9 cellular contexts compared by ENCODE assay signal in the genomic region with DNA sequence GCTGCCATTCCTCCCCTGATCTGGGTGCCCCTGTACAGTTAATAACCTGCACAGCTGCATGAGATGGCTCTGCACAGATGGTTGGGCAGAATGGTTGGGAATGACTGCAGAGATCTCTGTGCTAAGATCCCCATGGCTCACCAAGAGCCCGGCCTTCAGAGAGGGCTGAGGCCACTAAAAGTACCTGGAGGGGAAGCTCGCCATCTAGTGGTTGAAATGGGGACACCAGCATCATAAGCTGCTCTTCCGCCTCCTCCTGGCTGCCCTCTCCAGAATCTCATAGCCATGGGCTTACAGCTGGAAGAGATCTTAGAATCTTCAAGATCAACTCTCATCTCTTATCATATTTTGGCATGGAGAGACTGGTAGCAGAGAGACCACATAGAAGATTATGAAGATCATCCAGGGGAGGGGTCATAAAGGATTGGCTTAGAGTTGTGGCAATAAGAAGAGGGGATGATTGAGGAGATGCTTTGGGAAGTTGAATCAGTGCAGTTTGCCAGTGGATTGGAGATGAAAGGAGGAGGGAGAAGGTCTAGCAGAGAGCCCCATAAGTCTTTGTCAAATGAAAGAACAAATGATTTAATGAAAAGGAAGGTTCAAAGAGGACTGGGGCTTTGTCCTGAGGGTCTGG.
DNase-seq lines count a peak whose midpoint lies in the region; ATAC-seq lines count a peak whose summit lies in the region.
"Had no signal": no experiment of that assay in that cellular context is flagged by ENCODE, and none has a peak within 500 bp of the region (broad histone marks: within the 10 kb centered on the region; RNA-seq: fewer than 3 reads in every experiment).

No MANE protein-coding gene starts in this region.

- H3K27me3 Mint-ChIP-seq in memory B cell = peaks cover 14% of the 10 kb centered on the region

- H3K27ac Mint-ChIP-seq in memory B cell = no peak overlapping the region
- H3K27ac Mint-ChIP-seq: activated naive CD4-positive, alpha-beta T cell treated with anti-CD3 and anti-CD28 coated beads, Interleukin-2, amount 50 U/mL, for 24 hours had no signal

- no peaks in the 10 kb centered on the region for H3K9me3 Mint-ChIP-seq in memory B cell
- H3K9me3 Mint-ChIP-seq: activated naive CD4-positive, alpha-beta T cell treated with anti-CD3 and anti-CD28 coated beads, Interleukin-2, amount 50 U/mL, for 24 hours had no signal

- H3K36me3 Mint-ChIP-seq in memory B cell = no peaks in the 10 kb centered on the region
- H3K36me3 Mint-ChIP-seq: activated naive CD4-positive, alpha-beta T cell treated with anti-CD3 and anti-CD28 coated beads, Interleukin-2, amount 50 U/mL, for 24 hours had no signal

- ATAC-seq in HG02852 (IDR thresholded peaks at IDR 0.05; ENCODE audit: unreplicated experiment) = peak; percentile 78
- peak; percentile 73 for ATAC-seq in memory B cell (ENCODE audit: low read depth)
- no peak for ATAC-seq in GM21528 (IDR thresholded peaks at IDR 0.05; ENCODE audit: low FRiP score, unreplicated experiment)

- no peak overlapping the region for H3K4me3 Mint-ChIP-seq in memory B cell
- H3K4me3 Mint-ChIP-seq: activated naive CD4-positive, alpha-beta T cell treated with anti-CD3 and anti-CD28 coated beads, Interleukin-2, amount 50 U/mL, for 24 hours had no signal

- H3K4me1 Mint-ChIP-seq in memory B cell = no peaks in the 10 kb centered on the region
- H3K4me1 Mint-ChIP-seq: activated naive CD4-positive, alpha-beta T cell treated with anti-CD3 and anti-CD28 coated beads, Interleukin-2, amount 50 U/mL, for 24 hours had no signal

- DNase-seq in EL = peak; percentile 79
- DNase-seq in NCI-H524 (lab: John Stamatoyannopoulos, UW) = peak; percentile 83 to 94
- peak; percentile 49 to 52 for DNase-seq in activated CD4-positive, alpha-beta T cell treated with anti-CD3 and anti-CD28 coated beads, Interleukin-2, amount 50 U/mL, for 4 hours
- peak; percentile 38 for DNase-seq in effector CD4-positive, alpha-beta T cell
- DNase-seq in memory B cell (ENCODE audit: low spot score in 2 of 2) = peak; percentile 46 to 56
- peak; percentile 14 for DNase-seq in stimulated activated CD8-positive, alpha-beta memory T cell treated with anti-CD3 and anti-CD28 coated beads, Interleukin-15, amount 100 ng/mL, for 1 hour (ENCODE audit: low read depth)

Comparison
In these comparisons a context has a peak if more than half of its experiments do, and no peak if none do; other contexts are left out.
1. DNase-seq: peak in every context shown above with its lines; median percentile 88 in NCI-H524; 79 in EL; 51 in memory B cell; 50 in activated CD4-positive, alpha-beta T cell treated with anti-CD3 and anti-CD28 coated beads, Interleukin-2, amount 50 U/mL, for 4 hours; 38 in effector CD4-positive, alpha-beta T cell; 14 in stimulated activated CD8-positive, alpha-beta memory T cell treated with anti-CD3 and anti-CD28 coated beads, Interleukin-15, amount 100 ng/mL, for 1 hour.